35 cellular contexts compared by ENCODE assay signal in the genomic region with DNA sequence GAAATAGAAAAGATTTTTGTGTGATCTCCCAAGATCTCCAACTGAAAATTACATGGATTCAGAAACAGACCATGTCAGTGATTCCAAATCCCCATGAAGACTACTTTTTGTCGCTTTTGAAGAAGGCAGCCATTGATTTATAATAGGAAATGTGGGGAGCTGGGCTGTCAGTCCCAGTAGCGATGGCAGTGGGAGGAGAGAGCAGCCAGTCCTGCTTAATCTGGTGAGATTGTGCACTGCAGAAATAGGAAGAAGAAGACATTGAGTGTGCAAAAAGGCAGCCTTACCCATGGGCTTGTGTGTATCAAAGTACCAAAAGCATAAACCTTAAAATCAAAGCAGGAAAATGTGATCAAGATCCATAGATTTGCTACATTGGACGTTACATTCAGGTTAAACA. TPM values are rescaled to one million over a fixed set of nuclear protein-coding genes. Genes with fewer than 3 reads are reported as not detected.
DNase-seq lines count a peak whose midpoint lies in the region; ATAC-seq and TF ChIP-seq lines count a peak whose summit lies in the region.
"Had no signal": no experiment of that assay in that cellular context is flagged by ENCODE, and none has a peak within 500 bp of the region (broad histone marks: within the 10 kb centered on the region; RNA-seq: fewer than 3 reads in every experiment).

No MANE protein-coding gene starts in this region.

- TF ChIP-seq CTCF in Panc1 (IDR thresholded peaks at IDR 0.05) = no peak
- TF ChIP-seq CTCF in gastroesophageal sphincter (IDR thresholded peaks at IDR 0.05) = no peak

- peak; percentile 1 for DNase-seq in NCI-H82 (lab: John Stamatoyannopoulos, UW)
- no peak for DNase-seq in NCI-H82 treated with DMSO at 0.1 percent for 48 hours (lab: John Stamatoyannopoulos, UW; ENCODE audit: unreplicated experiment)
- DNase-seq in Panc1 (ENCODE audit: low read depth, low spot score) = no peak
- no peak for DNase-seq in medulla oblongata (ENCODE audit: extremely low spot score)
- DNase-seq in COR-L47 (lab: John Stamatoyannopoulos, UW) = no peak
- no peak for DNase-seq in HuH-7.5 (ENCODE audit: low spot score)
- DNase-seq: activated CD4-positive, alpha-beta T cell treated with anti-CD3 and anti-CD28 coated beads, Interleukin-2, amount 50 U/mL, for 48 hours; activated CD4-positive, CD25-positive, alpha-beta regulatory T cell; activated naive CD4-positive, alpha-beta T cell; activated naive CD8-positive, alpha-beta T cell treated with anti-CD3 and anti-CD28 coated beads, Interleukin-2, amount 50 U/mL, for 24 hours; activated T-cell treated with anti-CD3 and anti-CD28 coated beads, Interleukin-2, amount 50 U/mL, for 72 hours; AML-193; CD8-positive, alpha-beta T cell; central memory CD4-positive, alpha-beta T cell; DMS153; endodermal cell; KG1; kidney; MM.1S; naive thymus-derived CD8-positive, alpha-beta T cell; NCI-H1436; NCI-H2081 treated with DMSO at 0.1 percent for 48 hours; NCI-H226; NCI-H69; Peyer's patch; psoas muscle; SJCRH30; substantia nigra; T1000; trophoblast cell had no signal

- in situ Hi-C loops in Panc1 (cut with HindIII; ENCODE audit: low pct_unique_long_range_greater_than_20kb, low sequenced_read_pairs) = no loop called here

- CTCF ChIA-PET in Panc1 (lab: Charles Lee) = interaction anchor here (0.6 kb wide), 1 partner anchor 21 kb away, joined by 4 read pairs; no protein-coding TSS in a partner anchor

- H3K9ac ChIP-seq in subcutaneous abdominal adipose tissue (ENCODE audit: low read length in 5 of 5) = peak overlapping the region in 3 of 5 donors; percentile 58 to 76 (median 62)

- BruUV-seq in Panc1 (replicated peaks; lab: Mats Ljungman, UMichigan) = no TSS peak

- H3K27me3 ChIP-seq in Panc1 (ENCODE audit: control insufficient read depth, insufficient read depth, low read length) = no peaks in the 10 kb centered on the region
- H3K27me3 ChIP-seq in gastroesophageal sphincter = peaks cover 24% of the 10 kb centered on the region
- peaks cover 0 to 6% (median 3%) of the 10 kb centered on the region in 5 donors for H3K27me3 ChIP-seq in subcutaneous abdominal adipose tissue (ENCODE audit: control insufficient read depth in 5 of 5, insufficient read depth in 4 of 5, low read length in 5 of 5)
- H3K27me3 ChIP-seq: Peyer's patch had no signal

- no peak for TF ChIP-seq POLR2A in gastroesophageal sphincter (IDR thresholded peaks at IDR 0.05)

- no peaks in the 10 kb centered on the region for H3K36me3 ChIP-seq in Panc1 (ENCODE audit: control insufficient read depth, insufficient read depth, low read length)
- no peaks in the 10 kb centered on the region for H3K36me3 ChIP-seq in gastroesophageal sphincter
- no peaks in the 10 kb centered on the region for H3K36me3 ChIP-seq in subcutaneous abdominal adipose tissue (ENCODE audit: control insufficient read depth in 5 of 5, insufficient read depth in 5 of 5, low read length in 5 of 5)
- H3K36me3 ChIP-seq: Peyer's patch, SJCRH30 had no signal

- no peaks in the 10 kb centered on the region for H3K9me3 ChIP-seq in Panc1 (ENCODE audit: control insufficient read depth, insufficient read depth, low read depth, low read length)
- no peaks in the 10 kb centered on the region for H3K9me3 ChIP-seq in gastroesophageal sphincter
- H3K9me3 ChIP-seq in subcutaneous abdominal adipose tissue (ENCODE audit: control insufficient read depth in 5 of 5, low read length in 5 of 5) = no peaks in the 10 kb centered on the region
- H3K9me3 ChIP-seq: Peyer's patch, psoas muscle, SJCRH30 had no signal

- no peak for TF ChIP-seq EP300 in gastroesophageal sphincter (IDR thresholded peaks at IDR 0.05)

- peaks cover 50% of the 10 kb centered on the region for H3K4me1 ChIP-seq in Panc1 (ENCODE audit: control insufficient read depth, insufficient read depth, low read length)
- H3K4me1 ChIP-seq in gastroesophageal sphincter = peaks cover 0 to 34% (median 0%) of the 10 kb centered on the region in 3 donors
- peaks cover 0 to 45% (median 31%) of the 10 kb centered on the region in 5 donors for H3K4me1 ChIP-seq in subcutaneous abdominal adipose tissue (ENCODE audit: control insufficient read depth in 5 of 5, insufficient read depth in 5 of 5, low read length in 5 of 5)
- H3K4me1 ChIP-seq: psoas muscle, SJCRH30 had no signal

- intact Hi-C loops in Panc1 (cut with micrococcal nuclease; ENCODE audit: unreplicated experiment) = loop anchor here (10.0 kb wide), 1 partner anchor 124 kb away; no protein-coding TSS in a partner anchor

- H3K4me3 ChIP-seq in Panc1 (ENCODE audit: low read depth in 2 of 2, low read length in 2 of 2) (no peak overlapping the region), gastroesophageal sphincter (peak overlapping the region in 1 of 2 donors; percentile 5), subcutaneous abdominal adipose tissue (ENCODE audit: low read depth in 1 of 5, low read length in 5 of 5) (peak overlapping the region; percentile 29 to 85 (median 79))
- H3K4me3 ChIP-seq: lung, Peyer's patch, psoas muscle, SJCRH30 had no signal

- peak overlapping the region; percentile 58 for H3K27ac ChIP-seq in Panc1 (ENCODE audit: low read length)
- H3K27ac ChIP-seq in gastroesophageal sphincter = peak overlapping the region; percentile 34 to 95 (median 68)
- H3K27ac ChIP-seq in subcutaneous abdominal adipose tissue (ENCODE audit: low read depth, low read length) = peak overlapping the region; percentile 87
- H3K27ac ChIP-seq: Peyer's patch, psoas muscle, SJCRH30 had no signal

- POLR2A ChIA-PET in Panc1 (lab: Charles Lee) = interaction anchor here (0.6 to 0.7 kb wide), 2 partner anchors 58 to 296 kb away, joined by 3 to 5 read pairs; no protein-coding TSS in a partner anchor

- 52 to 70% methylated on average over 3 of the region's 3 CpGs for WGBS in gastroesophageal sphincter (ENCODE audit: low coverage in 1 of 2), 2 donors

- no peak for ATAC-seq in Panc1
- no peak for ATAC-seq in gastroesophageal sphincter
- ATAC-seq: activated naive CD8-positive, alpha-beta T cell treated with anti-CD3 and anti-CD28 coated beads, Interleukin-2, amount 50 U/mL, for 24 hours; activated T-cell treated with anti-CD3 and anti-CD28 coated beads, Interleukin-2, amount 50 U/mL, for 72 hours; CD8-positive, alpha-beta T cell; naive thymus-derived CD8-positive, alpha-beta T cell; psoas muscle; stimulated activated memory B cell treated with anti-CD40 and anti-IgM and Interleukin-4, amounts not matched to agents 10 μg/mL and 1 μg/mL and 100 μg/mL, for 72 hours had no signal

RNA-seq across cellular contexts. Expression of a gene that starts 4.8 kb away (rescaled TPM):
- total RNA-seq in Panc1 (2021; ENCODE audit: unreplicated experiment) = 12.9 TPM
- polyA plus RNA-seq in Panc1 (2012; ENCODE audit: insufficient read length) = 11.0 TPM
- 1 to 10 TPM; 1.8 to 9.1 (median 6.8) TPM for total RNA-seq in gastroesophageal sphincter
- total RNA-seq: activated T-cell treated with anti-CD3 and anti-CD28 coated beads, Interleukin-2, amount 50 U/mL, for 72 hours; endodermal cell; fibroblast of villous mesenchyme; naive thymus-derived CD8-positive, alpha-beta T cell had no signal

Comparison
In these comparisons a context has a peak if more than half of its experiments do, and no peak if none do; other contexts are left out.
1. H3K4me3 ChIP-seq: peak in subcutaneous abdominal adipose tissue (5 of 5); none in Panc1 (0 of 2).
2. Peak in every context shown above with its lines, with median percentiles within 50 percentile points of each other: H3K27ac ChIP-seq.